9 cellular contexts compared by ENCODE assay signal in the genomic region with DNA sequence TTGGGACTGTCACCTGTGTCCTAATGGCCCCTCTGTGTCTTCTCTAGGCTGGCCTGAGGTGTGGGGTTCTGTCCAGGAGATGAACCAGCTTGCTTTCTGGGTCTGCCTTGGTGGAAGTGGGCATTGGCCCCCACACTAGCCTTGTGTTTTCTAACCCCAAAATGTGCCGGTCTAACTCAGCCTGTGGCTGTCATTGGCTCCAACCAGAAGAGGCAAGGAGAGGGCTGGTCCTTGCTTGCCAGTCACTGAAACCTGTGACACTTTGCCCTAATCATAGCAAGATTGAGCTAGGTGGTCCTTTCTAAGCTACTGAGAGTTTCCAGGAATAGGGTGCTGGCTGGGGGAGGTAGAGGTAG. TPM values are rescaled to one million over a fixed set of nuclear protein-coding genes. Genes with fewer than 3 reads are reported as not detected.
DNase-seq lines count a peak whose midpoint lies in the region; ATAC-seq, FAIRE-seq and TF ChIP-seq lines count a peak whose summit lies in the region.
"Had no signal": no experiment of that assay in that cellular context is flagged by ENCODE, and none has a peak within 500 bp of the region (broad histone marks: within the 10 kb centered on the region; RNA-seq: fewer than 3 reads in every experiment).

No MANE protein-coding gene starts in this region.

- H3K79me2 ChIP-seq in ACC112 (ENCODE audit: control insufficient read depth, insufficient read depth, low read length, unreplicated experiment), result peaks cover 70% of the 10 kb centered on the region

- H3K27me3 ChIP-seq in ACC112 (ENCODE audit: insufficient read depth, low read length), result no peaks in the 10 kb centered on the region
- H3K27me3 ChIP-seq in ascending aorta, result no peaks in the 10 kb centered on the region
- no peaks in the 10 kb centered on the region for H3K27me3 ChIP-seq in mucosa of rectum (ENCODE audit: control insufficient read depth in 2 of 2, insufficient read depth in 2 of 2, low read length in 2 of 2)
- H3K27me3 ChIP-seq in aorta (ENCODE audit: control insufficient read depth in 1 of 2, insufficient read depth in 2 of 2, low read length in 1 of 2), result no peaks in the 10 kb centered on the region

- WGBS in aorta, 2 donors, result 6 to 16% methylated on average over 1 of the region's 1 CpG

- no peaks in the 10 kb centered on the region for H3K9me3 ChIP-seq in HEK293 (ENCODE audit: control insufficient read depth, insufficient read depth, low read depth, low read length)
- no peaks in the 10 kb centered on the region for H3K9me3 ChIP-seq in ascending aorta
- no peaks in the 10 kb centered on the region for H3K9me3 ChIP-seq in mucosa of rectum (ENCODE audit: control insufficient read depth in 2 of 2, low read length in 2 of 2)
- no peaks in the 10 kb centered on the region for H3K9me3 ChIP-seq in aorta (ENCODE audit: control insufficient read depth, low read length)

- H2AFZ ChIP-seq in ACC112 (ENCODE audit: low read length, unreplicated experiment), result no peak overlapping the region

- no peak for ATAC-seq in aorta (ENCODE audit: low FRiP score)
- ATAC-seq in GM18520 (IDR thresholded peaks at IDR 0.05; ENCODE audit: unreplicated experiment), result no peak

- CTCF ChIA-PET in HEK293 (lab: Yijun Ruan, JAX), result interaction anchor here (0.5 to 4.7 kb wide), 35 partner anchors 11 to 570 kb away, joined by 3 to 114 read pairs (median 4); no protein-coding TSS in a partner anchor

- intact Hi-C loops in ascending aorta (cut with DNase I), result loop anchor here (1.0 to 10.0 kb wide), 6 partner anchors 25 to 251 kb away; partner anchors contain the start of genes RPP25 and SIN3A
- intact Hi-C loops in aorta (cut with DNase I), result loop anchor here (1.0 to 5.0 kb wide), 3 partner anchors 161 to 247 kb away; partner anchors contain the start of gene RPP25 (in 1 of the 2)

- TF ChIP-seq CTCF in HEK293 (tag by site-specific recombination; IDR thresholded peaks at IDR 0.05), result no peak
- no peak for TF ChIP-seq CTCF in ascending aorta (IDR thresholded peaks at IDR 0.05)

- H3K4me3 ChIP-seq in ACC112 (ENCODE audit: low read depth, low read length) (peak overlapping the region; percentile 99), HEK293 (ENCODE audit: low read depth, low read length) (no peak overlapping the region), ascending aorta (peak overlapping the region; percentile 87 to 96), mucosa of rectum (ENCODE audit: low read length in 2 of 2) (peak overlapping the region; percentile 90 to 91), aorta (ENCODE audit: low read length in 2 of 2) (no peak overlapping the region)

- H3K4me1 ChIP-seq in ACC112 (ENCODE audit: control insufficient read depth, insufficient read depth, low read length, unreplicated experiment) (peaks cover 18% of the 10 kb centered on the region), HEK293 (ENCODE audit: control insufficient read depth, insufficient read depth, low read length) (peaks cover 21% of the 10 kb centered on the region), ascending aorta (peaks cover 30 to 48% of the 10 kb centered on the region in 2 donors), mucosa of rectum (ENCODE audit: control insufficient read depth in 2 of 2, insufficient read depth in 2 of 2, low read length in 2 of 2) (peaks cover 38 to 47% of the 10 kb centered on the region in 2 donors), aorta (ENCODE audit: control insufficient read depth in 1 of 2, insufficient read depth in 2 of 2, low read length in 2 of 2) (no peaks in the 10 kb centered on the region)

- DNase-seq in ascending aorta (ENCODE audit: low spot score in 2 of 2) (no peak), NCI-H526 (lab: John Stamatoyannopoulos, UW) (no peak), frontal cortex (ENCODE audit: low spot score in 2 of 2) (no peak), aorta (no peak)
- DNase-seq: NCI-H187 had no signal

- peak overlapping the region; percentile 95 to 96 for H3K9ac ChIP-seq in mucosa of rectum (ENCODE audit: low read depth in 1 of 2, low read length in 2 of 2)

- H3K36me3 ChIP-seq in ACC112 (ENCODE audit: insufficient read depth, low read length) (peaks cover 2% of the 10 kb centered on the region; the same call in 1 of the 2 replicates), HEK293 (ENCODE audit: control insufficient read depth in 2 of 2, insufficient read depth in 1 of 2, low read length in 2 of 2) (peaks cover 9 to 38% of the 10 kb centered on the region in 2 experiments; a peak in 2 of 3 replicates), ascending aorta (peaks cover 30% of the 10 kb centered on the region in 2 donors), mucosa of rectum (ENCODE audit: control insufficient read depth in 2 of 2, insufficient read depth in 2 of 2, low read length in 2 of 2) (peaks cover 30% of the 10 kb centered on the region in 2 donors), aorta (ENCODE audit: control insufficient read depth in 1 of 2, insufficient read depth in 2 of 2, low read length in 1 of 2) (no peaks in the 10 kb centered on the region)

- POLR2A ChIA-PET in HEK293 (lab: Yijun Ruan, JAX), result interaction anchor here (0.9 to 1.5 kb wide), 7 partner anchors 11 to 180 kb away, joined by 3 to 15 read pairs (median 6); partner anchors contain the start of gene PPCDC

- FAIRE-seq in frontal cortex (lab: Jason Lieb, UNC), result no peak

- H3K27ac ChIP-seq in ACC112 (ENCODE audit: low read depth, low read length) (peak overlapping the region; percentile 96), HEK293 (ENCODE audit: extremely low read depth, low read depth, low read length) (peak overlapping the region; percentile 29; the same call in 1 of the 2 replicates), ascending aorta (peak overlapping the region; percentile 96 to 98), mucosa of rectum (ENCODE audit: low read depth in 2 of 2, low read length in 2 of 2) (peak overlapping the region; percentile 89 to 96), aorta (ENCODE audit: low read depth in 1 of 2, low read length in 2 of 2) (no peak overlapping the region)

TF ChIP-seq in HEK293, 187 proteins besides CTCF, POLR2A, EP300 and RAD21:
- TF ChIP-seq ZNF146 (tag by site-specific recombination; IDR thresholded peaks at IDR 0.05), result no peak
- TF ChIP-seq ZBTB7A (tag by site-specific recombination; IDR thresholded peaks at IDR 0.05; ENCODE audit: low read depth), result no peak
- TF ChIP-seq SCRT1 (tag by site-specific recombination; IDR thresholded peaks at IDR 0.05; ENCODE audit: borderline replicate concordance), result 0 out of 2 replicates have a peak, but pooled peaks have one; percentile 8
- TF ChIP-seq ZNF654 (tag by site-specific recombination; IDR thresholded peaks at IDR 0.05; ENCODE audit: low read depth), result no peak
- no peak for TF ChIP-seq ZNF426 (tag by site-specific recombination; IDR thresholded peaks at IDR 0.05)

RNA-seq across cellular contexts. Expression of gene C15orf39, which starts 2.2 kb away (rescaled TPM):
- total RNA-seq in ascending aorta (30.8 TPM), frontal cortex (0.41 TPM), aorta (10 to 100 TPM; 24.6 to 26.8 TPM)
- polyA plus RNA-seq in aorta, result 1 to 10 TPM; 8.1 to 8.6 TPM

RNA-seq across cellular contexts. Expression of gene GOLGA6C, which starts 54.2 kb away (rescaled TPM):
- total RNA-seq in ascending aorta, result not detected
- total RNA-seq in frontal cortex, result not detected
- not detected for total RNA-seq in aorta
- not detected for polyA plus RNA-seq in aorta

Comparison
In these comparisons a context has a peak if more than half of its experiments do, and no peak if none do; other contexts are left out.
1. H3K27ac ChIP-seq: peak in ACC112 (single experiment), HEK293 (single experiment), ascending aorta (2 of 2) and mucosa of rectum (2 of 2); none in aorta (0 of 2).
2. H3K4me3 ChIP-seq: peak in ACC112 (single experiment), ascending aorta (2 of 2) and mucosa of rectum (2 of 2); none in HEK293 (single experiment) and aorta (0 of 2).
3. RNA of gene C15orf39, which starts 2.2 kb away (total RNA-seq): 30.8 TPM in ascending aorta (single experiment) and 24.6 to 26.8 TPM in aorta; 0.41 TPM in frontal cortex (single experiment); every median in the first group is over 10 times any median in the second.